1 cellular context compared by ENCODE assay signal in the genomic region with DNA sequence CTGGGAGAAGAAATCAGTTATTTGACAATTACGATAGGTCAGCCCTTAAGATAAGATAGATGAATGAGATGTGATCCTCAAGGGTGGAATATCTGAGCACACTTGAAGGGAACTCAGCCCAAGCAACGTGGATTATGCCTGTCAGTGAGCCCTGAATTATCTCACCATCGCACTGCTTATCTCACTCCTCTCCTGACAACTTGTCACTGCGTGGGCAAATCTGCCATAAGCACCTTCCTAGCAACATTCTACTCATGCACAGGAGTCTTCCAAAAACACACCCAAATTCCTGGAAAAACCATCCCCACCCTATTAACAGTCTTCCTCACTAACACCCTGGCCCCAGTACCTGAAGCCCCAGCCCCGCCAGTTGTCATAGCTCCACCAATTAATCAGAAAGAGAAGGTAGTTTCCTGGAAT.
TF ChIP-seq lines count a peak whose summit lies in the region.

No MANE protein-coding gene starts in this region.

TF ChIP-seq in IMR-90, 13 proteins besides CTCF, POLR2A, EP300 and RAD21:
- TF ChIP-seq CEBPB (IDR thresholded peaks at IDR 0.05; ENCODE audit: low read depth, low read length), result no peak
- TF ChIP-seq BHLHE40 (IDR thresholded peaks at IDR 0.05; ENCODE audit: low read depth, low read length), result no peak
- no peak for TF ChIP-seq MAZ (IDR thresholded peaks at IDR 0.05; ENCODE audit: borderline replicate concordance, low read depth, low read length)
- no peak for TF ChIP-seq CHD1 (IDR thresholded peaks at IDR 0.05; ENCODE audit: low read depth, low read length)
- TF ChIP-seq MXI1 (IDR thresholded peaks at IDR 0.05; ENCODE audit: borderline replicate concordance, low read depth, low read length), result no peak
- TF ChIP-seq RFX5 (IDR thresholded peaks at IDR 0.05; ENCODE audit: low read depth, low read length), result no peak
- no peak for TF ChIP-seq FOS (IDR thresholded peaks at IDR 0.05; ENCODE audit: low read depth, low read length)
- no peak for TF ChIP-seq RCOR1 (IDR thresholded peaks at IDR 0.05; ENCODE audit: insufficient replicate concordance, low read length)
- TF ChIP-seq MAFK (IDR thresholded peaks at IDR 0.05; ENCODE audit: low read depth, low read length), result no peak
- TF ChIP-seq, protein P1, sequence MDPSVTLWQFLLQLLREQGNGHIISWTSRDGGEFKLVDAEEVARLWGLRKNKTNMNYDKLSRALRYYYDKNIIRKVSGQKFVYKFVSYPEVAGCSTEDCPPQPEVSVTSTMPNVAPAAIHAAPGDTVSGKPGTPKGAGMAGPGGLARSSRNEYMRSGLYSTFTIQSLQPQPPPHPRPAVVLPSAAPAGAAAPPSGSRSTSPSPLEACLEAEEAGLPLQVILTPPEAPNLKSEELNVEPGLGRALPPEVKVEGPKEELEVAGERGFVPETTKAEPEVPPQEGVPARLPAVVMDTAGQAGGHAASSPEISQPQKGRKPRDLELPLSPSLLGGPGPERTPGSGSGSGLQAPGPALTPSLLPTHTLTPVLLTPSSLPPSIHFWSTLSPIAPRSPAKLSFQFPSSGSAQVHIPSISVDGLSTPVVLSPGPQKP (IDR thresholded peaks at IDR 0.05; ENCODE audit: borderline replicate concordance, low read depth, low read length), result no peak
- no peak for TF ChIP-seq USF2 (IDR thresholded peaks at IDR 0.05; ENCODE audit: low read depth, low read length)
- TF ChIP-seq SMC3 (IDR thresholded peaks at IDR 0.05; ENCODE audit: low read depth, low read length), result no peak
- no peak for TF ChIP-seq NFE2L2 (IDR thresholded peaks at IDR 0.05; ENCODE audit: low read depth, low read length)
TF ChIP-seq in IMR-90: peak in this region for 0.
